20 cellular contexts compared by ENCODE assay signal in the genomic region with DNA sequence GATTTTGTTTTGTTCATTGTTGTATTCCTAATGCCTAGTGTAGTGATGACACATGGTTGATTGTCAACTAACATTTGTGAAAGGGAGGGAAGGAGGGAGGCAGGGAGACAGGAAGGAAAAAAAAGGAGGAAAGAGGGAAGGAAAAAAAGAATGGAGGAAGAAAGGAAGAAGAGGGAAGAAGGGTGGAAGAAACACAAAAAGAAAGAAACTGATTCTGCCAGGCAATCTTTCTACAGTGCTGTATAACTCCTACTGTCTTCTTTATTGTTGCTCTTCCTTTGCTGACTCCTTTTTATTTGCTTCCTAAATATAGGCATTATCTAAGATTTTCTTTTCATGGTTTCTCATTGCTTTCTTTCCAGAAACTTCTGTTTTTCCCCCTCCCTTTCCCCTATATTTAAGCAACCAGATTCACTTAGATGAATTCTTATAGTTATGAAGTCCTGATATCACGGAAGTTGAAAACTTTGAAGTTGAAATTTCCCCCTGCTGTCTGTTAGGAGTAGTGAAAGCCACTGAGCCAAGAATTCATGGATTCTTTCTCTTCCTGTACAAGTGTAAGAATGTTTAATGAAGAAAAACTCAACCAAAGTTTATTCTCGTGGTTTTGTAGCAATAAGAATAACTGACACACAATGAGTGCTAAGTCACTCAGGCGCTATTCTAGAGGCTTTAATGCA.
"Had no signal": no experiment of that assay in that cellular context is flagged by ENCODE, and none has a peak within 500 bp of the region (broad histone marks: within the 10 kb centered on the region; RNA-seq: fewer than 3 reads in every experiment).

No MANE protein-coding gene starts in this region.

- H3K27me3 Mint-ChIP-seq: effector memory CD8-positive, alpha-beta T cell; memory B cell; naive B cell; stimulated activated naive CD8-positive, alpha-beta T cell treated with anti-CD3 and anti-CD28 coated beads, Interleukin-15, amount 100 ng/mL, for 72 hours had no signal

- FAIRE-seq: colon, keratinocyte had no signal

- H3K36me3 Mint-ChIP-seq: activated naive CD4-positive, alpha-beta T cell treated with anti-CD3 and anti-CD28 coated beads, Interleukin-2, amount 50 U/mL, for 72 hours; brain; memory B cell; naive B cell had no signal

- H3K27me3 ChIP-seq: dorsolateral prefrontal cortex, esophagus squamous epithelium, right atrium auricular region, tibial artery had no signal

- ATAC-seq: activated naive CD4-positive, alpha-beta T cell treated with anti-CD3 and anti-CD28 coated beads, Interleukin-2, amount 50 U/mL, for 72 hours; effector memory CD8-positive, alpha-beta T cell; left colon; stimulated activated naive CD8-positive, alpha-beta T cell treated with anti-CD3 and anti-CD28 coated beads, Interleukin-15, amount 100 ng/mL, for 72 hours had no signal

- DNase-seq: activated CD4-positive, alpha-beta T cell treated with anti-CD3 and anti-CD28 coated beads for 1 hour; activated T-cell treated with anti-CD3 and anti-CD28 coated beads, Interleukin-2, amount 50 U/mL, for 1 hour; aorta; caudate nucleus; dorsolateral prefrontal cortex; effector memory CD8-positive, alpha-beta T cell; esophagus squamous epithelium; left colon; naive B cell; stimulated activated CD4-positive, alpha-beta T cell treated with anti-CD3 and anti-CD28 coated beads, Interleukin-12 subunit alpha, Interleukin-12 subunit beta, amount 100 ng/mL, for 4 hours; stimulated activated naive CD8-positive, alpha-beta T cell treated with anti-CD3 and anti-CD28 coated beads, Interleukin-15, amount 100 ng/mL, for 72 hours; tibial artery had no signal

- H3K9me3 ChIP-seq: esophagus squamous epithelium, prostate gland, right atrium auricular region, tibial artery had no signal

- H3K4me1 Mint-ChIP-seq: brain; memory B cell; naive B cell; stimulated activated naive CD8-positive, alpha-beta T cell treated with anti-CD3 and anti-CD28 coated beads, Interleukin-15, amount 100 ng/mL, for 72 hours had no signal

- H3K4me1 ChIP-seq: esophagus squamous epithelium, prostate gland, right atrium auricular region, tibial artery had no signal

- H3K36me3 ChIP-seq: esophagus squamous epithelium, prostate gland, right atrium auricular region, tibial artery had no signal

- H3K27ac ChIP-seq: dorsolateral prefrontal cortex, esophagus squamous epithelium, prostate gland, right atrium auricular region, tibial artery had no signal

- H3K4me3 ChIP-seq: dorsolateral prefrontal cortex, esophagus squamous epithelium, prostate gland, right atrium auricular region, tibial artery had no signal

- H3K27ac Mint-ChIP-seq: activated naive CD4-positive, alpha-beta T cell treated with anti-CD3 and anti-CD28 coated beads, Interleukin-2, amount 50 U/mL, for 72 hours; brain; effector memory CD8-positive, alpha-beta T cell; memory B cell; naive B cell; stimulated activated naive CD8-positive, alpha-beta T cell treated with anti-CD3 and anti-CD28 coated beads, Interleukin-15, amount 100 ng/mL, for 72 hours; T-helper 2 cell treated with Interferon-gamma antibody and Interleukin-4, amounts not matched to agents 5 μg/mL and 100 μg/mL, for 36 hours had no signal

- H3K4me3 Mint-ChIP-seq: brain; effector memory CD8-positive, alpha-beta T cell; memory B cell; naive B cell; stimulated activated naive CD8-positive, alpha-beta T cell treated with anti-CD3 and anti-CD28 coated beads, Interleukin-15, amount 100 ng/mL, for 72 hours; T-helper 2 cell treated with Interferon-gamma antibody and Interleukin-4, amounts not matched to agents 5 μg/mL and 100 μg/mL, for 36 hours had no signal
